10 cellular contexts compared by ENCODE assay signal in the genomic region with DNA sequence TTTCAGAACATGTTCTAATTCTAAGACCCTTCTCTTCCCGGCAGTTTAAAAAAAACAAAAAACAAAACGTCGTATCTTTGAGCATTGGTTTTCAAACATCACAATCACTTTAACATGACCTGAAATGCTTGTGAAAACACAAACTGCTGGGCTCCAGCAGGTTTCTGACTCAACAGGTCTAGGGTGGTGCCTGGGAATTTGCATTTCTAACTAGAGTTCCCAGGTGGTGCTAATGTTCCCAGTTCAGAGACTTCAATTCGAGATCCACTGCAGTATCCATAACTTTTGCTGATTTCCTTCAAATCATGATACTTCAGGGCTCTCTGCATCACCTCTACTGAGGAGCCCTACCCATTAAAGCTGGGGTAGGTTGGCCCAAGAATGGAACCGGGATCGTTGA. TPM values are rescaled to one million over a fixed set of nuclear protein-coding genes. Genes with fewer than 3 reads are reported as not detected.
DNase-seq lines count a peak whose midpoint lies in the region; ATAC-seq and TF ChIP-seq lines count a peak whose summit lies in the region.
"Had no signal": no experiment of that assay in that cellular context is flagged by ENCODE, and none has a peak within 500 bp of the region (broad histone marks: within the 10 kb centered on the region; RNA-seq: fewer than 3 reads in every experiment).

No MANE protein-coding gene starts in this region.

- H3K4me3 ChIP-seq in MM.1S (ENCODE audit: low read length) (peak overlapping the region; percentile 66), mucosa of stomach (ENCODE audit: low read length) (no peak overlapping the region), thoracic aorta (peak overlapping the region; percentile 92)

- H3K9me2 ChIP-seq in MM.1S (replicated peaks; ENCODE audit: insufficient read depth, low read length) = no peaks in the 10 kb centered on the region

- TF ChIP-seq CTCF in MM.1S (IDR thresholded peaks at IDR 0.05; ENCODE audit: low read length) = no peak
- TF ChIP-seq CTCF in thoracic aorta (IDR thresholded peaks at IDR 0.05) = no peak

- no peak overlapping the region for H3K27ac ChIP-seq in MM.1S (ENCODE audit: low read length)
- peak overlapping the region; percentile 92 for H3K27ac ChIP-seq in cingulate gyrus (ENCODE audit: low read depth, low read length)
- no peak overlapping the region for H3K27ac ChIP-seq in thoracic aorta

- peaks cover 14% of the 10 kb centered on the region for H3F3A ChIP-seq in MM.1S (ENCODE audit: insufficient read depth, low read length)

- H3K27me3 ChIP-seq in MM.1S (replicated peaks; ENCODE audit: insufficient read depth, low read length) = no peaks in the 10 kb centered on the region
- H3K27me3 ChIP-seq in mucosa of stomach (ENCODE audit: control insufficient read depth, insufficient read depth, low read length) = no peaks in the 10 kb centered on the region
- H3K27me3 ChIP-seq in thoracic aorta (replicated peaks; ENCODE audit: insufficient read depth) = no peaks in the 10 kb centered on the region

- DNase-seq in MM.1S = no peak
- no peak for DNase-seq in thoracic aorta (ENCODE audit: low spot score)
- DNase-seq in effector CD8-positive, alpha-beta T cell (lab: John Stamatoyannopoulos, UW) = no peak
- DNase-seq: activated naive CD4-positive, alpha-beta T cell treated with anti-CD3 and anti-CD28 coated beads, Interleukin-2, amount 50 U/mL, for 16 hours had no signal

- peak overlapping the region; percentile 93 for H2AFZ ChIP-seq in MM.1S (ENCODE audit: low read length)

- ATAC-seq in thoracic aorta (ENCODE audit: insufficient number of reproducible peaks, low FRiP score, low read depth) (no peak), HG03442 (IDR thresholded peaks at IDR 0.05; ENCODE audit: unreplicated experiment) (no peak), HG02870 (IDR thresholded peaks at IDR 0.05; ENCODE audit: unreplicated experiment) (no peak)

- no peaks in the 10 kb centered on the region for H4K20me1 ChIP-seq in MM.1S (ENCODE audit: insufficient read depth, low read length)

- H3K4me1 ChIP-seq in MM.1S (ENCODE audit: low read length) (peaks cover 5% of the 10 kb centered on the region), mucosa of stomach (ENCODE audit: control insufficient read depth, insufficient read depth, low read length) (peaks cover 36% of the 10 kb centered on the region), thoracic aorta (ENCODE audit: control insufficient read depth in 1 of 2, low read depth in 2 of 2) (peaks cover 0 to 7% of the 10 kb centered on the region in 2 donors)

- peak overlapping the region; percentile 72; the same call in 1 of the 2 replicates for H3K9ac ChIP-seq in MM.1S (ENCODE audit: low read length)
- H3K9ac ChIP-seq in mucosa of stomach (ENCODE audit: low read length) = peak overlapping the region; percentile 90

- H3K9me3 ChIP-seq in MM.1S (replicated peaks; ENCODE audit: insufficient read depth, low read length) = no peaks in the 10 kb centered on the region
- H3K9me3 ChIP-seq in mucosa of stomach (ENCODE audit: control insufficient read depth, low read length) = no peaks in the 10 kb centered on the region
- no peaks in the 10 kb centered on the region for H3K9me3 ChIP-seq in thoracic aorta

- peaks cover 11% of the 10 kb centered on the region for H3K79me2 ChIP-seq in MM.1S (ENCODE audit: low read length)

- no peaks in the 10 kb centered on the region for H3K36me3 ChIP-seq in MM.1S (replicated peaks; ENCODE audit: insufficient read depth, low read length)
- no peaks in the 10 kb centered on the region for H3K36me3 ChIP-seq in mucosa of stomach (ENCODE audit: control insufficient read depth, insufficient read depth, low read length)
- H3K36me3 ChIP-seq in thoracic aorta = no peaks in the 10 kb centered on the region

- peak overlapping the region; percentile 95 for H3K4me2 ChIP-seq in MM.1S (ENCODE audit: low read depth, low read length)

RNA-seq across cellular contexts. Expression of gene SMPDL3A, which starts 0.8 kb away (rescaled TPM):
- total RNA-seq in thoracic aorta = 1 to 10 TPM; 4.2 to 8.0 TPM

RNA-seq across cellular contexts. Expression of gene FABP7, which starts 8.7 kb away (rescaled TPM):
- not detected for total RNA-seq in thoracic aorta
- total RNA-seq: dermis microvascular lymphatic vessel endothelial cell, lung microvascular endothelial cell had no signal
